1 cellular context compared by ENCODE assay signal in the genomic region with DNA sequence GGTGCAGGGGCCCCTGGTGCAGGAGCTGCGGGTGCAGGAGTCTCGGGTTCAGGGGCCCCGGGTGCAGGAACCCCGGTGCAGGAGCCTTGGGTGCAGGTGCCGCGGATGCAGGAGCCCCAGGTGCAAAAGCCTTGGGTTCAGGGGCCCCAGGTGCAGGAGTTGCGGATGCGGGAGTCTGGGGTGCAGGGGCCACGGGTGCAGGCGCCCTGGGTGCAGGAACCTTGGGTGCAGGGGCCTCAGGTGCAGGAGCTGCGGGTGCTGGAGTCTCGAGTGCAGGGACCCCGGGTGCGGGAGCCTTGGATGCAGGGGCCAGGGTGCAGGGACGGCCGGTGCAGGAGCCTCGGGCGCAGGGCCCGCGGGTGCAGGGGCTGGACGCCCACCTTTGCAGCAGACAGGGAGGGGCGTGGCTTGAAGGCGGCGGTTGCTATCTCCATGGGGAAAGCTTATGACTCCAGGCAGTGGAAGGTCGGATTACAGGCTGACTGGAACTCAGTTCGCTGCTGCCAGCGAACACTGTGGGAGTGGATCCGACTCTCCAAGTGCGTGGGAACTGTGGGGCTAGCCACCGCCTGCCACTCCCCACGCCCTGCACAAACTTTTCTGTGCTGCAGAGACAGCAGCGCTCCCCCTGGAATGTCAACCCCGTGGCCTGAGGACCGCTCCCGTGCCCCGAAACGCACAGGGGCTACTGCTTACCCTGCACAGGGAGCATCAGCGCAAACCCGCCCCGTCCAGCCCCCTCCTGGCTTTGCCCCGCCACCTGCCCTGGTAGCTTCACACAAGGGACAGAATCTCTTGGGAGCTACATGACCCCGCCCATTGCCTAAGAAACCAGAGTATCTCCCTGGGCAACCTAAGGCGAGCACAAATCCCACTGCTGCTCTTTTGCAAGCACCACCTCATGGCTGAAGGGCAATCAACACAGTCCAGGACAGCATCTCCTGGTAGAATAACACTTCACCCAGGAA.
TF ChIP-seq lines count a peak whose summit lies in the region.

No MANE protein-coding gene starts in this region.

TF ChIP-seq in IMR-90, 13 proteins besides CTCF, POLR2A, EP300 and RAD21:
- no peak for TF ChIP-seq RCOR1 (IDR thresholded peaks at IDR 0.05; ENCODE audit: insufficient replicate concordance, low read length)
- no peak for TF ChIP-seq SMC3 (IDR thresholded peaks at IDR 0.05; ENCODE audit: low read depth, low read length)
- no peak for TF ChIP-seq BHLHE40 (IDR thresholded peaks at IDR 0.05; ENCODE audit: low read depth, low read length)
- TF ChIP-seq MXI1 (IDR thresholded peaks at IDR 0.05; ENCODE audit: borderline replicate concordance, low read depth, low read length): no peak
- TF ChIP-seq CHD1 (IDR thresholded peaks at IDR 0.05; ENCODE audit: low read depth, low read length): no peak
- TF ChIP-seq, protein P1, sequence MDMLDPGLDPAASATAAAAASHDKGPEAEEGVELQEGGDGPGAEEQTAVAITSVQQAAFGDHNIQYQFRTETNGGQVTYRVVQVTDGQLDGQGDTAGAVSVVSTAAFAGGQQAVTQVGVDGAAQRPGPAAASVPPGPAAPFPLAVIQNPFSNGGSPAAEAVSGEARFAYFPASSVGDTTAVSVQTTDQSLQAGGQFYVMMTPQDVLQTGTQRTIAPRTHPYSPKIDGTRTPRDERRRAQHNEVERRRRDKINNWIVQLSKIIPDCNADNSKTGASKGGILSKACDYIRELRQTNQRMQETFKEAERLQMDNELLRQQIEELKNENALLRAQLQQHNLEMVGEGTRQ (IDR thresholded peaks at IDR 0.05; ENCODE audit: low read depth, low read length): no peak
- no peak for TF ChIP-seq MAFK (IDR thresholded peaks at IDR 0.05; ENCODE audit: low read depth, low read length)
- TF ChIP-seq RFX5 (IDR thresholded peaks at IDR 0.05; ENCODE audit: low read depth, low read length): no peak
- TF ChIP-seq CEBPB (IDR thresholded peaks at IDR 0.05; ENCODE audit: low read depth, low read length): no peak
- TF ChIP-seq MAZ (IDR thresholded peaks at IDR 0.05; ENCODE audit: borderline replicate concordance, low read depth, low read length): no peak
- TF ChIP-seq FOS (IDR thresholded peaks at IDR 0.05; ENCODE audit: low read depth, low read length): no peak
- no peak for TF ChIP-seq NFE2L2 (IDR thresholded peaks at IDR 0.05; ENCODE audit: low read depth, low read length)
- TF ChIP-seq, protein P2, sequence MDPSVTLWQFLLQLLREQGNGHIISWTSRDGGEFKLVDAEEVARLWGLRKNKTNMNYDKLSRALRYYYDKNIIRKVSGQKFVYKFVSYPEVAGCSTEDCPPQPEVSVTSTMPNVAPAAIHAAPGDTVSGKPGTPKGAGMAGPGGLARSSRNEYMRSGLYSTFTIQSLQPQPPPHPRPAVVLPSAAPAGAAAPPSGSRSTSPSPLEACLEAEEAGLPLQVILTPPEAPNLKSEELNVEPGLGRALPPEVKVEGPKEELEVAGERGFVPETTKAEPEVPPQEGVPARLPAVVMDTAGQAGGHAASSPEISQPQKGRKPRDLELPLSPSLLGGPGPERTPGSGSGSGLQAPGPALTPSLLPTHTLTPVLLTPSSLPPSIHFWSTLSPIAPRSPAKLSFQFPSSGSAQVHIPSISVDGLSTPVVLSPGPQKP (IDR thresholded peaks at IDR 0.05; ENCODE audit: borderline replicate concordance, low read depth, low read length): no peak
